16 cellular contexts compared by ENCODE assay signal in the genomic region with DNA sequence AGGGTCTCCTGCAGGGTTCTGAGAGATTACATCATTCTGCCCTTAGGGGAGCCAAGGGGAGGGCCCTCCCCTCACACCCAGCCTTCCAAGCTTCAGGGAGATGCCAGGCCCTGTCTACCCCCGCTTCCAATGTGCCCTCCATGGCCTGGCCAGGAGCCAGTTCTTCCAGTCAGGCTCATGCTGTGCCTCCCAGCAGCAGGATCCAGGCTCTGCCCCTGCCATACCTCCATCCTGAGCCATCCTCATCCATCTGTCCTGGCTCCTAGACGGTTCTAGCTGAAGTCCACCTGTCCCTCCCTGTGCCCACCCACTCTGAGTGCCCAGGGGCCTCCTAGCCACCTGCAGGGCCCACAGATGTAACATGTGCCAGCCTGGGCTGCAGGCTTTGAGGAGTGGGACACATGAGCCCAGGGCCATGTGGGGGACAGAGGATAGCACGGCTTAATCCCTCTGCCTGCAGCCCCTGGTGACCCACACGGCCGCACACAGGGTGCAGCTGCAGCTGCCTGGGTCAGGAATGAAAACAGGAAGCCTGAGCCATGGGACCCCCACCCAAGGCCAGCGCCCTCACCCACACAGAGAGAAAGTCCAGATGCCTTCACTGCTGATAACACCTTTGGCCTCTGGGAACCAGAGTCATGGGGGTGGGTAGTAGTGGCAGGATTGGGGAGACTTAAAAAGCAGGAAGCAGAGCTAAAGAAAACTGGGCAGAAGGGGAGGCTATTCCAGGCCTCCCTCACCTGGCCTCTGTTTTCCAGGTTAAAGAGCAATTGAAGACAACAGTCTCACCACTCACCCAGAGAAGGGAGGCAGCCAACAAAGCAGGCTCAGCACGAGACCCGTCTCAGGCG. TPM values are rescaled to one million over a fixed set of nuclear protein-coding genes. Genes with fewer than 3 reads are reported as not detected.
"Had no signal": no experiment of that assay in that cellular context is flagged by ENCODE, and none has a peak within 500 bp of the region (broad histone marks: within the 10 kb centered on the region; RNA-seq: fewer than 3 reads in every experiment).

No MANE protein-coding gene starts in this region.

- ATAC-seq: effector memory CD8-positive, alpha-beta T cell; stimulated activated naive B cell treated with anti-CD40 and anti-IgM and Interleukin-4, amounts not matched to agents 10 μg/mL and 1 μg/mL and 100 μg/mL, for 72 hours; WTC11 had no signal

- H3K4me3 Mint-ChIP-seq: brain; dendritic cell treated with granulocyte-macrophage colony-stimulating factor and Interleukin-4, amounts not matched to agents 40 ng/mL and 50 ng/mL, for 4 days; effector memory CD8-positive, alpha-beta T cell; memory B cell; stimulated activated naive B cell treated with anti-CD40 and anti-IgM and Interleukin-4, amounts not matched to agents 10 μg/mL and 1 μg/mL and 100 μg/mL, for 72 hours; T-helper 1 cell treated with Interleukin-12 subunit alpha and Interleukin-12 subunit beta and Interleukin-4 antibody, amounts not matched to agents 30 μg/mL and 1 μg/mL, for 36 hours; type B pancreatic cell; WTC11 had no signal

- H3K9me3 Mint-ChIP-seq: activated T-helper 2 cell treated with anti-CD3 and anti-CD28 coated beads, Interferon-gamma antibody, Interleukin-2, Interleukin-4, amounts not matched to agents 10 μg/mL and 5 μg/mL and 100 μg/mL, durations not matched to agents 14 hours and 24 hours and 36 hours; effector memory CD8-positive, alpha-beta T cell; stimulated activated naive B cell treated with anti-CD40 and anti-IgM and Interleukin-4, amounts not matched to agents 10 μg/mL and 1 μg/mL and 100 μg/mL, for 72 hours; T-helper 1 cell treated with Interleukin-12 subunit alpha and Interleukin-12 subunit beta and Interleukin-4 antibody, amounts not matched to agents 30 μg/mL and 1 μg/mL, for 36 hours had no signal

- H3K27me3 ChIP-seq: right atrium auricular region had no signal

- H3K27ac Mint-ChIP-seq: activated T-helper 2 cell treated with anti-CD3 and anti-CD28 coated beads, Interferon-gamma antibody, Interleukin-2, Interleukin-4, amounts not matched to agents 10 μg/mL and 5 μg/mL and 100 μg/mL, durations not matched to agents 14 hours and 24 hours and 36 hours; brain; dendritic cell treated with granulocyte-macrophage colony-stimulating factor and Interleukin-4, amounts not matched to agents 40 ng/mL and 50 ng/mL, for 4 days; memory B cell; stimulated activated naive B cell treated with anti-CD40 and anti-IgM and Interleukin-4, amounts not matched to agents 10 μg/mL and 1 μg/mL and 100 μg/mL, for 72 hours; T-helper 1 cell treated with Interleukin-12 subunit alpha and Interleukin-12 subunit beta and Interleukin-4 antibody, amounts not matched to agents 30 μg/mL and 1 μg/mL, for 36 hours; type B pancreatic cell; WTC11 had no signal

- H3K9me3 ChIP-seq: right atrium auricular region had no signal

- DNase-seq: activated CD4-positive, alpha-beta T cell treated with anti-CD3 and anti-CD28 coated beads for 48 hours; activated naive CD4-positive, alpha-beta T cell treated with anti-CD3 and anti-CD28 coated beads, Interleukin-2, amount 50 U/mL, for 16 hours; amygdala; effector memory CD8-positive, alpha-beta T cell; glutamatergic neuron; stimulated activated naive B cell treated with anti-CD40 and anti-IgM and Interleukin-4, amounts not matched to agents 10 μg/mL and 1 μg/mL and 100 μg/mL, for 72 hours had no signal

- H3K27ac ChIP-seq: epithelial cell of prostate, right atrium auricular region had no signal

- H3K4me3 ChIP-seq: right atrium auricular region had no signal

- H3K4me1 Mint-ChIP-seq: brain; memory B cell; stimulated activated naive B cell treated with anti-CD40 and anti-IgM and Interleukin-4, amounts not matched to agents 10 μg/mL and 1 μg/mL and 100 μg/mL, for 72 hours; WTC11 had no signal

- H3K27me3 Mint-ChIP-seq: dendritic cell treated with granulocyte-macrophage colony-stimulating factor and Interleukin-4, amounts not matched to agents 40 ng/mL and 50 ng/mL, for 4 days; effector memory CD8-positive, alpha-beta T cell; memory B cell; stimulated activated naive B cell treated with anti-CD40 and anti-IgM and Interleukin-4, amounts not matched to agents 10 μg/mL and 1 μg/mL and 100 μg/mL, for 72 hours; type B pancreatic cell had no signal

RNA-seq across cellular contexts. Expression of a gene that starts 27.1 kb away (rescaled TPM):
- polyA plus RNA-seq: neural cell had no signal
